ENCODE assay signal across 20 cellular contexts in the genomic region with DNA sequence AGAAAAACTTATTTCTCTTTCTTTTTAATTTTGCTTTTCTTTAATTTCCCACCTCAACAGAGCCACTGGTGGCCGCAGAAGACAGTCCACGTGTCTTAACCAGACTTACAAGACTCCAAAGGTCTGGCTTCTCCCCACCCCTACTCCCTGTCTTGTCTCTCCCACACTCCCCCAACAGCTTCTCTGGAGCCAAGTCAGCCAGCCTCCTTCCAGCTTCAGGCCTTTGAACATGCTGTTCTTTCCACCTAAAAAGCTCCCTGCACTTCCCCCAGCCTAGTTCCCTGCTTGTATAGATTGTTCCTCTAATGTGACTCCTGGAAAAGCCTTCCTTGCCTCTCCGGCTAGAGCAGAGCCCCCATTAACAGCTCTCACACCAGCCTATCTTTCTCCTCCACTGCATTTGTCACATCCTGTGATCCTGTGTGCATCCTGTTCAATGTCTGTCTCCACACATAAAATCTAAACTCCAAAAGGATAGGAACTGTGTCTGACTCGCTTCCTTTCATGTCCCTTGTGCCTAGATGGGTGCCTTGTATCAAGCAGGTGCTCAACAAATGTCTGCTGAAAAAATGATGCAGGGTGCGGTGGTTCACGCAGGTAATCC. TPM values are rescaled to one million over a fixed set of nuclear protein-coding genes. Genes with fewer than 3 reads are reported as not detected.
DNase-seq lines count a peak whose midpoint lies in the region; ATAC-seq and TF ChIP-seq lines count a peak whose summit lies in the region.
"Had no signal": no experiment of that assay in that cellular context is flagged by ENCODE, and none has a peak within 500 bp of the region (broad histone marks: within the 10 kb centered on the region; RNA-seq: fewer than 3 reads in every experiment).

No MANE protein-coding gene starts in this region.

- intact Hi-C loops in heart right ventricle (cut with DNase I) (no loop called here), dorsolateral prefrontal cortex (cut with DNase I) (no loop called here), testis (cut with DNase I; ENCODE audit: low total_unique reads) (no loop called here), left colon (cut with DNase I, micrococcal nuclease) (no loop called here)

- peak overlapping the region; percentile 59 to 95 (median 90) for H3K27ac Mint-ChIP-seq in nephron
- H3K27ac Mint-ChIP-seq: activated CD4-positive, alpha-beta T cell treated with anti-CD3 and anti-CD28 coated beads, Interleukin-2, amount 10 ng/mL, durations not matched to agents 24 days and 14 days; T-cell had no signal

- peaks cover 47% of the 10 kb centered on the region for H3K4me1 Mint-ChIP-seq in nephron
- H3K4me1 Mint-ChIP-seq: T-cell had no signal

- H3K4me1 ChIP-seq in cardiac muscle cell (ENCODE audit: low read depth) (peaks cover 4% of the 10 kb centered on the region), heart right ventricle (peaks cover 0 to 5% (median 0%) of the 10 kb centered on the region in 9 donors), testis (peaks cover 43% of the 10 kb centered on the region)

- H3K27me3 ChIP-seq in cardiac muscle cell (no peaks in the 10 kb centered on the region), heart right ventricle (no peaks in the 10 kb centered on the region), dorsolateral prefrontal cortex (no peaks in the 10 kb centered on the region), testis (no peaks in the 10 kb centered on the region)
- H3K27me3 ChIP-seq: BE2C had no signal

- H3K36me3 ChIP-seq in cardiac muscle cell (no peaks in the 10 kb centered on the region), heart right ventricle (peaks cover 0 to 12% (median 0%) of the 10 kb centered on the region in 9 donors), testis (ENCODE audit: low read depth, missing control alignments) (no peaks in the 10 kb centered on the region)
- H3K36me3 ChIP-seq: BE2C had no signal

- no peaks in the 10 kb centered on the region for H3K9me3 ChIP-seq in cardiac muscle cell (ENCODE audit: low read depth)
- H3K9me3 ChIP-seq in heart right ventricle: no peaks in the 10 kb centered on the region
- H3K9me3 ChIP-seq in testis: no peaks in the 10 kb centered on the region
- H3K9me3 ChIP-seq: BE2C had no signal

- WGBS in heart right ventricle, 2 donors: 78% methylated on average over 6 of the region's 6 CpGs
- 37 to 48% methylated on average over 6 of the region's 6 CpGs for WGBS in testis, 2 donors

- peak overlapping the region in 1 of 3 experiments; percentile 10 for H3K4me3 Mint-ChIP-seq in nephron
- H3K4me3 Mint-ChIP-seq: activated CD4-positive, alpha-beta T cell treated with anti-CD3 and anti-CD28 coated beads, Interleukin-2, amount 10 ng/mL, durations not matched to agents 24 days and 14 days; central memory CD8-positive, alpha-beta T cell; naive thymus-derived CD8-positive, alpha-beta T cell; T-cell had no signal

- DNase-seq in cardiac muscle cell (ENCODE audit: low read depth in 1 of 2, low spot score in 1 of 2): peak in 1 of 2 donors; percentile 48
- DNase-seq in heart right ventricle: no peak
- peak in 6 of 10 donors; percentile 25 to 72 (median 61) for DNase-seq in dorsolateral prefrontal cortex
- peak; percentile 84 for DNase-seq in testis
- DNase-seq in left colon: no peak
- DNase-seq: activated CD4-positive, alpha-beta T cell treated with anti-CD3 and anti-CD28 coated beads, Interleukin-2, amount 10 ng/mL, durations not matched to agents 24 days and 14 days; HCEC 1CT; mesenchymal stem cell; naive thymus-derived CD8-positive, alpha-beta T cell; NCI-H1092 treated with DMSO at 0.1 percent for 48 hours; NCI-H2029 treated with DMSO at 0.1 percent for 48 hours; NCI-H345; retina; SHP77; T-cell had no signal

- H3K27me3 Mint-ChIP-seq in nephron (ENCODE audit: low read depth): no peaks in the 10 kb centered on the region
- H3K27me3 Mint-ChIP-seq: activated CD4-positive, alpha-beta T cell treated with anti-CD3 and anti-CD28 coated beads, Interleukin-2, amount 10 ng/mL, durations not matched to agents 24 days and 14 days; central memory CD8-positive, alpha-beta T cell; naive thymus-derived CD8-positive, alpha-beta T cell; T-cell had no signal

- no peak for ATAC-seq in heart right ventricle
- ATAC-seq in left colon: no peak
- no peak for ATAC-seq in HG02870 (IDR thresholded peaks at IDR 0.05; ENCODE audit: unreplicated experiment)
- no peak for ATAC-seq in GM19324 (IDR thresholded peaks at IDR 0.05; ENCODE audit: low FRiP score, unreplicated experiment)
- ATAC-seq: naive thymus-derived CD8-positive, alpha-beta T cell; T-cell had no signal

- no peak for TF ChIP-seq POLR2A in testis (IDR thresholded peaks at IDR 0.05)

- no peaks in the 10 kb centered on the region for H3K9me3 Mint-ChIP-seq in nephron
- H3K9me3 Mint-ChIP-seq: activated CD4-positive, alpha-beta T cell treated with anti-CD3 and anti-CD28 coated beads, Interleukin-2, amount 10 ng/mL, durations not matched to agents 24 days and 14 days; central memory CD8-positive, alpha-beta T cell; naive thymus-derived CD8-positive, alpha-beta T cell; T-cell had no signal

- H3K36me3 Mint-ChIP-seq in nephron (ENCODE audit: low read depth): peaks cover 32% of the 10 kb centered on the region
- H3K36me3 Mint-ChIP-seq: T-cell had no signal

- TF ChIP-seq CTCF in cardiac muscle cell (IDR thresholded peaks at IDR 0.05; ENCODE audit: low read depth, low read length): no peak
- TF ChIP-seq CTCF in heart right ventricle (IDR thresholded peaks at IDR 0.05): no peak
- TF ChIP-seq CTCF in dorsolateral prefrontal cortex (IDR thresholded peaks at IDR 0.05 in 54 of 56, conservative IDR thresholded peaks at IDR 0.05 in 2 of 56; ENCODE audit: low read depth in 1 of 56, partially characterized antibody in 56 of 56): no peak
- TF ChIP-seq CTCF in nephron (IDR thresholded peaks at IDR 0.05; ENCODE audit: unreplicated experiment in 3 of 3): no peak
- TF ChIP-seq CTCF in testis (IDR thresholded peaks at IDR 0.05): no peak

- H3K27ac ChIP-seq in cardiac muscle cell (peak overlapping the region; percentile 47), heart right ventricle (no peak overlapping the region), dorsolateral prefrontal cortex (peak overlapping the region in 57 of 59 donors; percentile 20 to 89 (median 74)), testis (peak overlapping the region; percentile 16 to 83)

- H3K4me3 ChIP-seq in cardiac muscle cell (no peak overlapping the region), heart right ventricle (no peak overlapping the region), dorsolateral prefrontal cortex (no peak overlapping the region), testis (no peak overlapping the region)

RNA-seq across cellular contexts. Expression of a gene that starts 7.8 kb away (rescaled TPM):
- total RNA-seq in cardiac muscle cell: 186 and 248 TPM in 2 replicates
- polyA plus RNA-seq in cardiac muscle cell: 534 and 546 TPM in 2 replicates
- total RNA-seq in heart right ventricle: 100 to 1,000 TPM in 9 of 10 donors, 10 to 100 TPM in 1; 94.0 to 227 (median 120) TPM
- polyA plus RNA-seq in heart right ventricle: 100 to 1,000 TPM; 136 to 352 TPM
- total RNA-seq in dorsolateral prefrontal cortex: 100 to 1,000 TPM; 262 to 795 (median 615) TPM
- total RNA-seq in testis: 100 to 1,000 TPM; 404 to 461 TPM
- polyA plus RNA-seq in testis (ENCODE audit: insufficient read depth, low read depth, low replicate concordance): 725 TPM
- 100 to 1,000 TPM; 338 to 371 TPM for total RNA-seq in left colon

RNA-seq across cellular contexts. Expression of a gene that starts 18.6 kb away (rescaled TPM):
- 126 and 131 TPM in 2 replicates for total RNA-seq in cardiac muscle cell
- polyA plus RNA-seq in cardiac muscle cell: 195 and 205 TPM in 2 replicates
- total RNA-seq in heart right ventricle: 10 to 100 TPM; 25.4 to 54.7 (median 32.0) TPM
- polyA plus RNA-seq in heart right ventricle: 10 to 100 TPM; 29.8 to 42.9 TPM
- total RNA-seq in dorsolateral prefrontal cortex: 100 to 1,000 TPM in 30 of 120 experiments, 10 to 100 TPM in 90; 76.0 to 113 (median 95.4) TPM
- 100 to 1,000 TPM; 199 to 238 TPM for total RNA-seq in testis
- 202 TPM for polyA plus RNA-seq in testis (ENCODE audit: insufficient read depth, low read depth, low replicate concordance)
- total RNA-seq in left colon: 100 to 1,000 TPM; 135 to 143 TPM

RNA-seq across cellular contexts. Expression of a gene that starts 40.8 kb away (rescaled TPM):
- total RNA-seq in cardiac muscle cell (61.8 and 67.2 TPM in 2 replicates), heart right ventricle (10 to 100 TPM; 32.0 to 56.0 (median 43.6) TPM), dorsolateral prefrontal cortex (10 to 100 TPM; 14.4 to 30.4 (median 22.9) TPM), testis (10 to 100 TPM; 31.3 to 37.4 TPM), left colon (10 to 100 TPM; 31.2 to 35.1 TPM)
- polyA plus RNA-seq in cardiac muscle cell (99.3 and 112 TPM in 2 replicates), heart right ventricle (10 to 100 TPM; 32.5 to 64.5 TPM), testis (ENCODE audit: insufficient read depth, low read depth, low replicate concordance) (51.0 TPM)

RNA-seq across cellular contexts. Expression of a gene that starts 41.9 kb away (rescaled TPM):
- total RNA-seq in cardiac muscle cell (13.8 and 19.3 TPM in 2 replicates), heart right ventricle (10 to 100 TPM in 7 of 10 donors, 1 to 10 TPM in 3; 6.4 to 17.0 (median 11.1) TPM), dorsolateral prefrontal cortex (10 to 100 TPM; 18.3 to 41.4 (median 28.7) TPM), testis (10 to 100 TPM; 17.5 to 20.9 TPM), left colon (10 to 100 TPM; 18.9 to 32.7 TPM)
- polyA plus RNA-seq in cardiac muscle cell (11.4 and 12.7 TPM in 2 replicates), heart right ventricle (1 to 10 TPM; 6.0 to 7.3 TPM), testis (ENCODE audit: insufficient read depth, low read depth, low replicate concordance) (10.8 TPM)

RNA-seq across cellular contexts. Expression of a gene that starts 42.0 kb away (rescaled TPM):
- total RNA-seq in cardiac muscle cell (11.9 and 21.1 TPM in 2 replicates), heart right ventricle (10 to 100 TPM; 10.1 to 18.4 (median 13.0) TPM), dorsolateral prefrontal cortex (10 to 100 TPM in 80 of 120 experiments, 1 to 10 TPM in 40; 5.4 to 16.5 (median 11.1) TPM), testis (10 to 100 TPM; 13.9 to 15.7 TPM), left colon (10 to 100 TPM; 14.1 to 20.1 TPM)
- polyA plus RNA-seq in cardiac muscle cell (41.9 and 58.8 TPM in 2 replicates), heart right ventricle (10 to 100 TPM; 12.0 to 28.9 TPM), testis (ENCODE audit: insufficient read depth, low read depth, low replicate concordance) (20.0 TPM)

Comparison
In these comparisons a context has a peak if more than half of its experiments do, and no peak if none do; other contexts are left out.
1. H3K27ac ChIP-seq: peak in cardiac muscle cell (single experiment), dorsolateral prefrontal cortex (57 of 59) and testis (2 of 2); none in heart right ventricle (0 of 10).
2. DNase-seq: peak in dorsolateral prefrontal cortex (6 of 10) and testis (single experiment); none in heart right ventricle (0 of 2) and left colon (0 of 2).